ENCODE assay signal across 1 cellular context in the genomic region with DNA sequence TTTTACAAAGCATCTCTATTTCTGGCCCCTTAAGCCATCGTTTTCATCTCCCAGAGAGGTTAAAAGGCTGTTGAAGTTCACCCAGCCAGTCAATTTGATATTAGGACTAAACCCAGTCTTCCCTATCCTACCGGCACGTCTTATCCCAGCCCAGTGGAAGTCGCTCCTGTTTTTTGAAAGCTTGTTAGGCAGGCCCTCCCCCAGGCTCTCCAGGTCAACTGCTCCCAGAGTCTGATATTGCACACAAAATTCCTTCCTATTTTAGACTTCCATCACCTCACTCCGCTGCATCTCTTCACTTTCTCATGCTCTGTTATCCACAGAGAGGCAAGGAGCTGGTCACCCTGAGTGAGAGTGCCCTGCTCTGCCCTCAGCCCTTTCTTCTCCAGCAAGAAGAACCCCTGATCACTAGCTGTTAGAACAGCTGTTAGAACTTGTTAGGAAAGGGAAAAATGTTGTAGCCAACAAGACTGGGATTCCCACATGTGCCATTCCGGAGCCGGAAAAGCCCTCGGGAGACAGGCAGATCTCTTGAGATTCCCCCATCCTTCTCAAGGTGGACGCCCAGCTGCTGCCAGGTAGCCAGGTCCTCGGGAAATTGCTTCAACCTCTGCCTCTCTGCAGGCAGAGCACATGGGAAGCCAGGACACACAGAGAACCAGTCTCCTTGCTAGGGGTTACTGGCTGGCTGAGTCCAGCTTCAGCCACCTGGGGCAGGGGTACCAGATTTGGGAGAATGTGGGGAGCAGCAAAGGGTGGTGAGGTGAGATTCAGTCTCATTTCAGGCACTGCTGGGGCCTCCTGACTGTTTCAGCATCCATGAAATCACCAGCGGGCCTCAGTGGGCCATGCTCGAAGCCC.
TF ChIP-seq lines count a peak whose summit lies in the region.

No MANE protein-coding gene starts in this region.

TF ChIP-seq in H1, 55 proteins besides CTCF, POLR2A, EP300 and RAD21:
- TF ChIP-seq JUND (IDR thresholded peaks at IDR 0.05; ENCODE audit: low read length) (no peak), KDM5A (IDR thresholded peaks at IDR 0.05; ENCODE audit: low read length) (no peak), SIN3A (conservative IDR thresholded peaks at IDR 0.05 in 1 of 2, IDR thresholded peaks at IDR 0.05 in 1 of 2; ENCODE audit: low read depth in 1 of 2, low read length in 2 of 2) (no peak), USF2 (IDR thresholded peaks at IDR 0.05; ENCODE audit: low read length) (no peak), HDAC6 (IDR thresholded peaks at IDR 0.05; ENCODE audit: low read depth, low read length) (no peak), RNF2 (IDR thresholded peaks at IDR 0.05; ENCODE audit: borderline replicate concordance, low read depth, low read length, missing control alignments, poor library complexity, severe bottlenecking) (no peak), NANOG (IDR thresholded peaks at IDR 0.05; ENCODE audit: insufficient read depth, low read depth, low read length, poor library complexity, severe bottlenecking) (no peak), SRF (IDR thresholded peaks at IDR 0.05; ENCODE audit: low read depth, low read length) (no peak), TEAD4 (IDR thresholded peaks at IDR 0.05; ENCODE audit: low read depth, low read length) (no peak), YY1 (IDR thresholded peaks at IDR 0.05; ENCODE audit: low read depth, low read length) (no peak), SP1 (IDR thresholded peaks at IDR 0.05; ENCODE audit: low read depth, low read length) (no peak)
TF ChIP-seq in H1: peak in this region for 0.
